In genomic region chr7:139855498-139856270, GRCh38 we compare ENCODE assay signal across 8 cellular contexts. TPM values are rescaled to one million over a fixed set of nuclear protein-coding genes. Genes with fewer than 3 reads are reported as not detected.
DNase-seq lines count a peak whose midpoint lies in the region; ATAC-seq lines count a peak whose summit lies in the region.

No MANE protein-coding gene starts in this region.

- H3K9me3 ChIP-seq in aorta (ENCODE audit: control insufficient read depth, low read length): no peaks in the 10 kb centered on the region

- H3K4me3 ChIP-seq in aorta (ENCODE audit: low read length in 2 of 2): no peak overlapping the region

- DNase-seq in SIG-M5 treated with dmso at 0.1 percent for 504 hours (lab: John Stamatoyannopoulos, UW; ENCODE audit: unreplicated experiment): peak; percentile 93
- DNase-seq in immature natural killer cell: peak; percentile 33 to 35 (median 34)
- no peak for DNase-seq in aorta
- no peak for DNase-seq in posterior cingulate gyrus
- DNase-seq in AG20443 (ENCODE audit: low spot score): no peak
- no peak for DNase-seq in SW480 (ENCODE audit: low spot score)

- no peaks in the 10 kb centered on the region for H3K36me3 ChIP-seq in aorta (ENCODE audit: control insufficient read depth in 1 of 2, insufficient read depth in 2 of 2, low read length in 1 of 2)

- H3K27ac Mint-ChIP-seq in immature natural killer cell: peak overlapping the region; percentile 88 to 96 (median 92)

- intact Hi-C loops in aorta (cut with DNase I): no loop called here
- intact Hi-C loops in posterior cingulate gyrus (cut with DNase I): no loop called here

- H3K27ac ChIP-seq in aorta (ENCODE audit: low read depth in 1 of 2, low read length in 2 of 2): no peak overlapping the region

- peaks cover 0 to 11% (median 0%) of the 10 kb centered on the region in 3 donors for H3K36me3 Mint-ChIP-seq in immature natural killer cell

- peaks cover 0 to 2% (median 2%) of the 10 kb centered on the region in 3 donors for H3K27me3 Mint-ChIP-seq in immature natural killer cell (ENCODE audit: low read depth in 3 of 3)

- no peaks in the 10 kb centered on the region for H3K27me3 ChIP-seq in aorta (ENCODE audit: control insufficient read depth in 1 of 2, insufficient read depth in 2 of 2, low read length in 1 of 2)

- H3K9me3 Mint-ChIP-seq in immature natural killer cell: no peaks in the 10 kb centered on the region

- H3K4me3 Mint-ChIP-seq in immature natural killer cell: peak overlapping the region; percentile 25 to 69 (median 65)

- H3K4me1 ChIP-seq in aorta (ENCODE audit: control insufficient read depth in 1 of 2, insufficient read depth in 2 of 2, low read length in 2 of 2): no peaks in the 10 kb centered on the region

- 81 to 84% methylated on average over 9 of the region's 9 CpGs for WGBS in aorta, 2 donors

- peaks cover 72 to 85% of the 10 kb centered on the region in 2 donors for H3K4me1 Mint-ChIP-seq in immature natural killer cell

- ATAC-seq in GM18909 (IDR thresholded peaks at IDR 0.05; ENCODE audit: poor library complexity, unreplicated experiment) (peak; percentile 87), HG02870 (IDR thresholded peaks at IDR 0.05; ENCODE audit: unreplicated experiment) (peak; percentile 94), aorta (ENCODE audit: low FRiP score) (peak; percentile 68)

RNA-seq across cellular contexts. Expression of gene TBXAS1, which starts 26.6 kb away (rescaled TPM):
- polyA plus RNA-seq in immature natural killer cell (10 to 100 TPM; 59.6 to 93.3 (median 68.7) TPM), aorta (10 to 100 TPM in 1 of 2 donors, 1 to 10 TPM in 1; 5.5 to 11.6 TPM)
- total RNA-seq in aorta: 10 to 100 TPM; 22.1 to 24.5 TPM

Comparison
In these comparisons a context has a peak if more than half of its experiments do, and no peak if none do; other contexts are left out.
1. DNase-seq: peak in SIG-M5 treated with dmso at 0.1 percent for 504 hours (single experiment) and immature natural killer cell (3 of 3); none in aorta (0 of 2), posterior cingulate gyrus (0 of 10), AG20443 (single experiment) and SW480 (single experiment).
2. RNA of gene TBXAS1, which starts 26.6 kb away (polyA plus RNA-seq): 59.6 to 93.3 TPM in immature natural killer cell; 5.5 to 11.6 TPM in aorta; every median in the first group is over 4 times any median in the second.
3. Peak in every context shown above with its lines, with median percentiles within 50 percentile points of each other: ATAC-seq.